2 cellular contexts compared by ENCODE assay signal in the genomic region with DNA sequence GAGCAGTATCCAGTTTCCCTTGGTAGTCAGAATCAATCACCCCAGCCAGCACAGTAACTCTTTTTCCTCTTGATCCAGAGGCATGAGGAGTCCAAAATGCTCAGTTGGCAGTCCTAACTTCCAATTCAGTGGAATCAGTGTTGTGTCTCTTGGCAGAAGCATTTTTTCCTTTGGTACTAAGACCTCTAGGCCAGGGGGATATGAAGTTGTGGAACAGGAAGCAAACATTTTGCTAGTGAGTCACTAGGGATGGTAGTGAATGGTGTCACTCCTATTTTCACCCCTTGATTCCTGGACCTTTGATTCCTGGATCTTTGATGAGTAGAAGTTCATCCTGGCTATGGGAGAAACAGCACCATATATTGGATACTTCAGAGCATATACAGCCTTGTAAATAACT.
TF ChIP-seq lines count a peak whose summit lies in the region.

No MANE protein-coding gene starts in this region.

TF ChIP-seq in SK-N-SH, 30 proteins besides CTCF, POLR2A, EP300 and RAD21:
- TF ChIP-seq POLR2AphosphoS5 (IDR thresholded peaks at IDR 0.05; ENCODE audit: low read depth, low read length) = no peak
- TF ChIP-seq ELF1 (IDR thresholded peaks at IDR 0.05) = no peak
- TF ChIP-seq RXRA (IDR thresholded peaks at IDR 0.05; ENCODE audit: borderline replicate concordance, low read depth) = no peak
- TF ChIP-seq, protein P1, sequence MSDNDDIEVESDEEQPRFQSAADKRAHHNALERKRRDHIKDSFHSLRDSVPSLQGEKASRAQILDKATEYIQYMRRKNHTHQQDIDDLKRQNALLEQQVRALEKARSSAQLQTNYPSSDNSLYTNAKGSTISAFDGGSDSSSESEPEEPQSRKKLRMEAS (IDR thresholded peaks at IDR 0.05; ENCODE audit: low read depth) = no peak
- TF ChIP-seq NFIC (IDR thresholded peaks at IDR 0.05; ENCODE audit: borderline replicate concordance) = no peak
- no peak for TF ChIP-seq SIN3A (IDR thresholded peaks at IDR 0.05; ENCODE audit: borderline replicate concordance, low read depth, low read length)
- no peak for TF ChIP-seq NRF1 (IDR thresholded peaks at IDR 0.05; ENCODE audit: low read depth, low read length)
- TF ChIP-seq FOSL2 (IDR thresholded peaks at IDR 0.05; ENCODE audit: borderline replicate concordance, low read depth) = no peak
- TF ChIP-seq, protein P2, sequence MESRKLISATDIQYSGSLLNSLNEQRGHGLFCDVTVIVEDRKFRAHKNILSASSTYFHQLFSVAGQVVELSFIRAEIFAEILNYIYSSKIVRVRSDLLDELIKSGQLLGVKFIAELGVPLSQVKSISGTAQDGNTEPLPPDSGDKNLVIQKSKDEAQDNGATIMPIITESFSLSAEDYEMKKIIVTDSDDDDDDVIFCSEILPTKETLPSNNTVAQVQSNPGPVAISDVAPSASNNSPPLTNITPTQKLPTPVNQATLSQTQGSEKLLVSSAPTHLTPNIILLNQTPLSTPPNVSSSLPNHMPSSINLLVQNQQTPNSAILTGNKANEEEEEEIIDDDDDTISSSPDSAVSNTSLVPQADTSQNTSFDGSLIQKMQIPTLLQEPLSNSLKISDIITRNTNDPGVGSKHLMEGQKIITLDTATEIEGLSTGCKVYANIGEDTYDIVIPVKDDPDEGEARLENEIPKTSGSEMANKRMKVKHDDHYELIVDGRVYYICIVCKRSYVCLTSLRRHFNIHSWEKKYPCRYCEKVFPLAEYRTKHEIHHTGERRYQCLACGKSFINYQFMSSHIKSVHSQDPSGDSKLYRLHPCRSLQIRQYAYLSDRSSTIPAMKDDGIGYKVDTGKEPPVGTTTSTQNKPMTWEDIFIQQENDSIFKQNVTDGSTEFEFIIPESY (IDR thresholded peaks at IDR 0.05; ENCODE audit: borderline replicate concordance, low read depth) = no peak
- TF ChIP-seq FOXM1 (IDR thresholded peaks at IDR 0.05; ENCODE audit: low read depth) = no peak
- TF ChIP-seq, protein P3, sequence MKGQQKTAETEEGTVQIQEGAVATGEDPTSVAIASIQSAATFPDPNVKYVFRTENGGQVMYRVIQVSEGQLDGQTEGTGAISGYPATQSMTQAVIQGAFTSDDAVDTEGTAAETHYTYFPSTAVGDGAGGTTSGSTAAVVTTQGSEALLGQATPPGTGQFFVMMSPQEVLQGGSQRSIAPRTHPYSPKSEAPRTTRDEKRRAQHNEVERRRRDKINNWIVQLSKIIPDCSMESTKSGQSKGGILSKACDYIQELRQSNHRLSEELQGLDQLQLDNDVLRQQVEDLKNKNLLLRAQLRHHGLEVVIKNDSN (IDR thresholded peaks at IDR 0.05; ENCODE audit: borderline replicate concordance, low read depth) = no peak
- TF ChIP-seq, protein P4, sequence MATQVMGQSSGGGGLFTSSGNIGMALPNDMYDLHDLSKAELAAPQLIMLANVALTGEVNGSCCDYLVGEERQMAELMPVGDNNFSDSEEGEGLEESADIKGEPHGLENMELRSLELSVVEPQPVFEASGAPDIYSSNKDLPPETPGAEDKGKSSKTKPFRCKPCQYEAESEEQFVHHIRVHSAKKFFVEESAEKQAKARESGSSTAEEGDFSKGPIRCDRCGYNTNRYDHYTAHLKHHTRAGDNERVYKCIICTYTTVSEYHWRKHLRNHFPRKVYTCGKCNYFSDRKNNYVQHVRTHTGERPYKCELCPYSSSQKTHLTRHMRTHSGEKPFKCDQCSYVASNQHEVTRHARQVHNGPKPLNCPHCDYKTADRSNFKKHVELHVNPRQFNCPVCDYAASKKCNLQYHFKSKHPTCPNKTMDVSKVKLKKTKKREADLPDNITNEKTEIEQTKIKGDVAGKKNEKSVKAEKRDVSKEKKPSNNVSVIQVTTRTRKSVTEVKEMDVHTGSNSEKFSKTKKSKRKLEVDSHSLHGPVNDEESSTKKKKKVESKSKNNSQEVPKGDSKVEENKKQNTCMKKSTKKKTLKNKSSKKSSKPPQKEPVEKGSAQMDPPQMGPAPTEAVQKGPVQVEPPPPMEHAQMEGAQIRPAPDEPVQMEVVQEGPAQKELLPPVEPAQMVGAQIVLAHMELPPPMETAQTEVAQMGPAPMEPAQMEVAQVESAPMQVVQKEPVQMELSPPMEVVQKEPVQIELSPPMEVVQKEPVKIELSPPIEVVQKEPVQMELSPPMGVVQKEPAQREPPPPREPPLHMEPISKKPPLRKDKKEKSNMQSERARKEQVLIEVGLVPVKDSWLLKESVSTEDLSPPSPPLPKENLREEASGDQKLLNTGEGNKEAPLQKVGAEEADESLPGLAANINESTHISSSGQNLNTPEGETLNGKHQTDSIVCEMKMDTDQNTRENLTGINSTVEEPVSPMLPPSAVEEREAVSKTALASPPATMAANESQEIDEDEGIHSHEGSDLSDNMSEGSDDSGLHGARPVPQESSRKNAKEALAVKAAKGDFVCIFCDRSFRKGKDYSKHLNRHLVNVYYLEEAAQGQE (IDR thresholded peaks at IDR 0.05; ENCODE audit: low read depth, low read length) = no peak
- no peak for TF ChIP-seq CHD2 (IDR thresholded peaks at IDR 0.05; ENCODE audit: low read length, partially characterized antibody)
- TF ChIP-seq, protein P5, sequence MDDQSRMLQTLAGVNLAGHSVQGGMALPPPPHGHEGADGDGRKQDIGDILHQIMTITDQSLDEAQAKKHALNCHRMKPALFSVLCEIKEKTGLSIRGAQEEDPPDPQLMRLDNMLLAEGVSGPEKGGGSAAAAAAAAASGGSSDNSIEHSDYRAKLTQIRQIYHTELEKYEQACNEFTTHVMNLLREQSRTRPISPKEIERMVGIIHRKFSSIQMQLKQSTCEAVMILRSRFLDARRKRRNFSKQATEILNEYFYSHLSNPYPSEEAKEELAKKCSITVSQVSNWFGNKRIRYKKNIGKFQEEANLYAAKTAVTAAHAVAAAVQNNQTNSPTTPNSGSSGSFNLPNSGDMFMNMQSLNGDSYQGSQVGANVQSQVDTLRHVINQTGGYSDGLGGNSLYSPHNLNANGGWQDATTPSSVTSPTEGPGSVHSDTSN (IDR thresholded peaks at IDR 0.05) = no peak
- no peak for TF ChIP-seq YY1 (IDR thresholded peaks at IDR 0.05; ENCODE audit: low read depth)
- TF ChIP-seq RCOR1 (IDR thresholded peaks at IDR 0.05; ENCODE audit: low read length) = no peak
- TF ChIP-seq MEF2A (IDR thresholded peaks at IDR 0.05; ENCODE audit: borderline replicate concordance, low read depth) = no peak
- TF ChIP-seq RFX5 (IDR thresholded peaks at IDR 0.05; ENCODE audit: low read length) = no peak
- TF ChIP-seq, protein P6, sequence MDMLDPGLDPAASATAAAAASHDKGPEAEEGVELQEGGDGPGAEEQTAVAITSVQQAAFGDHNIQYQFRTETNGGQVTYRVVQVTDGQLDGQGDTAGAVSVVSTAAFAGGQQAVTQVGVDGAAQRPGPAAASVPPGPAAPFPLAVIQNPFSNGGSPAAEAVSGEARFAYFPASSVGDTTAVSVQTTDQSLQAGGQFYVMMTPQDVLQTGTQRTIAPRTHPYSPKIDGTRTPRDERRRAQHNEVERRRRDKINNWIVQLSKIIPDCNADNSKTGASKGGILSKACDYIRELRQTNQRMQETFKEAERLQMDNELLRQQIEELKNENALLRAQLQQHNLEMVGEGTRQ (IDR thresholded peaks at IDR 0.05; ENCODE audit: borderline replicate concordance, low read depth, low read length) = no peak

TF ChIP-seq in endothelial cell of umbilical vein, 7 proteins besides CTCF, POLR2A, EP300 and RAD21:
- TF ChIP-seq JUN (IDR thresholded peaks at IDR 0.05; ENCODE audit: borderline replicate concordance, insufficient read depth, insufficient read length, low read depth) = no peak
- no peak for TF ChIP-seq EZH2 (IDR thresholded peaks at IDR 0.05; ENCODE audit: borderline replicate concordance, low read depth, low read length, severe bottlenecking)
- no peak for TF ChIP-seq MYC (IDR thresholded peaks at IDR 0.05; ENCODE audit: low read depth, low read length)
- TF ChIP-seq, protein P1 (IDR thresholded peaks at IDR 0.05; ENCODE audit: insufficient read depth, insufficient read length) = no peak
- peak; percentile 34 for TF ChIP-seq FOS (IDR thresholded peaks at IDR 0.05; ENCODE audit: borderline replicate concordance, insufficient read depth, low read length)
TF ChIP-seq in endothelial cell of umbilical vein: peak in this region for 1.
